ENCODE assay signal across 1 cellular context in genomic region chr13:27790523-27790922, GRCh38.
TF ChIP-seq lines count a peak whose summit lies in the region.

No MANE protein-coding gene starts in this region.

TF ChIP-seq in HepG2, 621 proteins besides CTCF, POLR2A, EP300 and RAD21:
- TF ChIP-seq ZNF160 (CRISPR knock-in tag; IDR thresholded peaks at IDR 0.05) (no peak), ZNF740 (CRISPR knock-in tag; IDR thresholded peaks at IDR 0.05) (no peak)
